In the genomic region with DNA sequence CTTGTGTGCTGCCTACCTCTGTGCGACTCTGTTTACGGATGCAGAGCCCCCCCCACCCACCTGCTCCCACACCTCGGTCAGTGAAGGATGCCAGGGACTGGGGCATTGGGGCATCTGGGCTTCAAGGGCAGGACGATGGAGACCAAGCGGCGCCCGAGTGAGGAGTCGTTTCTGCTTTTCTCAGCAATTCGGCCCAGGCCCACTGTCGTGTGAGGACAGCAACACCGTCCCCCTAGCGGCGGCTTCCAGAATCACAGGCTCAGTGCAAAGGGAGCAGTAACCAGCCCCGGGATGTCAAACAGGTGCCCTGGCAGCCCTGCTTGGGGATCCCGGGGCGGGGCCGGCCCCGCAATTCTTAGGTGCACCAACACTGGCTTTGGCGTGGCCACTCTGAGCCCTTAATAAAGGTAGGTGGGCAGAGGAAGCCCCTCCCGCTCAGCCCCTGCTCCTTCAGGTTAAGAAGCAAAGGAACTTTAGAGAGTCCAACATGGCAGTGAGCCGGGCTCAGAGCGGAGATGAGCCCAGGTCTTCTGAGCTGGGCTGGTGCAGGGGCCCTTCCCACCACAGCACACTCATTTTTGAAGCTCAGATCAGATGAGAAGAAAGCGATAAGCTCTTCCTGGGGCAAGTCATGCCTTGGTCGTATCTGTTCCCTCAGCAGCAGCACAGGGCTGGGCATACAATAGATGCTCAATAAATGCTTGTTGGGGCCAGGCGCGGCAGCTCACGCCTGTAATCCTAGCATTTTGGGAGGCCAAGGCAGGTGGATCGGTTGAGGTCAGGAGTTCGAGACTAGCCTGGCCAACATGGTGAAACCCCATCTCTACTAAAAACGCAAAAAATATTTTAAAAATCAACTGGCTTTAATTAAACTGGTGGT, we compare ENCODE assay signal across 8 cellular contexts. TPM values are rescaled to one million over a fixed set of nuclear protein-coding genes. Genes with fewer than 3 reads are reported as not detected.
DNase-seq lines count a peak whose midpoint lies in the region; FAIRE-seq and TF ChIP-seq lines count a peak whose summit lies in the region.
"Had no signal": no experiment of that assay in that cellular context is flagged by ENCODE, and none has a peak within 500 bp of the region (broad histone marks: within the 10 kb centered on the region; RNA-seq: fewer than 3 reads in every experiment).

No MANE protein-coding gene starts in this region.

- H3K27ac Mint-ChIP-seq in activated T-helper 2 cell treated with anti-CD3 and anti-CD28 coated beads, Interferon-gamma antibody, Interleukin-2, Interleukin-4, amounts not matched to agents 10 μg/mL and 5 μg/mL and 100 μg/mL, durations not matched to agents 14 hours and 24 hours and 36 hours = no peak overlapping the region

- H3K9me3 ChIP-seq in osteoblast (ENCODE audit: low read depth, low read length) (no peaks in the 10 kb centered on the region), tibial artery (no peaks in the 10 kb centered on the region)

- peaks cover 31% of the 10 kb centered on the region for H3K27me3 Mint-ChIP-seq in activated T-helper 2 cell treated with anti-CD3 and anti-CD28 coated beads, Interferon-gamma antibody, Interleukin-2, Interleukin-4, amounts not matched to agents 10 μg/mL and 5 μg/mL and 100 μg/mL, durations not matched to agents 14 hours and 24 hours and 36 hours (ENCODE audit: low read depth)

- TF ChIP-seq EP300 in Ishikawa (IDR thresholded peaks at IDR 0.05; ENCODE audit: borderline replicate concordance) = no peak

- peak; percentile 80 for TF ChIP-seq CTCF in GM10266 (IDR thresholded peaks at IDR 0.05; ENCODE audit: control insufficient read depth, insufficient read depth, low read depth, missing control alignments)
- peak; percentile 78 for TF ChIP-seq CTCF in osteoblast (IDR thresholded peaks at IDR 0.05; ENCODE audit: extremely low read depth, low read depth, low read length)
- peak; percentile 65 to 80 for TF ChIP-seq CTCF in tibial artery (IDR thresholded peaks at IDR 0.05)

- H3K9me3 Mint-ChIP-seq in activated T-helper 2 cell treated with anti-CD3 and anti-CD28 coated beads, Interferon-gamma antibody, Interleukin-2, Interleukin-4, amounts not matched to agents 10 μg/mL and 5 μg/mL and 100 μg/mL, durations not matched to agents 14 hours and 24 hours and 36 hours = no peaks in the 10 kb centered on the region

- H3K4me1 ChIP-seq in osteoblast (ENCODE audit: insufficient read depth, low read length) = no peaks in the 10 kb centered on the region
- H3K4me1 ChIP-seq in tibial artery = peaks cover 0 to 6% (median 2%) of the 10 kb centered on the region in 4 donors

- DNase-seq in GM10266 (ENCODE audit: extremely low spot score) = peak; percentile 83
- DNase-seq in RPMI8226 = peak; percentile 96
- DNase-seq in activated T-helper 2 cell treated with anti-CD3 and anti-CD28 coated beads, Interferon-gamma antibody, Interleukin-2, Interleukin-4, amounts not matched to agents 10 μg/mL and 5 μg/mL and 100 μg/mL, durations not matched to agents 14 hours and 24 hours and 36 hours (ENCODE audit: low spot score) = peak; percentile 69
- peak; percentile 54 to 83 for DNase-seq in frontal cortex (ENCODE audit: low spot score in 2 of 2)
- peak; percentile 97 for DNase-seq in osteoblast (ENCODE audit: insufficient read length, low spot score, missing footprints)
- peak; percentile 79 to 82 for DNase-seq in tibial artery

- H3K4me3 Mint-ChIP-seq in activated T-helper 2 cell treated with anti-CD3 and anti-CD28 coated beads, Interferon-gamma antibody, Interleukin-2, Interleukin-4, amounts not matched to agents 10 μg/mL and 5 μg/mL and 100 μg/mL, durations not matched to agents 14 hours and 24 hours and 36 hours (ENCODE audit: low read depth) = no peak overlapping the region

- H3K36me3 ChIP-seq in osteoblast (ENCODE audit: insufficient read depth, low read length) = no peaks in the 10 kb centered on the region
- no peaks in the 10 kb centered on the region for H3K36me3 ChIP-seq in tibial artery

- FAIRE-seq in frontal cortex (lab: Jason Lieb, UNC) = no peak

- peak; percentile 68 for TF ChIP-seq RAD21 in Ishikawa (IDR thresholded peaks at IDR 0.05; ENCODE audit: low read depth)

- H4K20me1 ChIP-seq in osteoblast (ENCODE audit: insufficient read depth, low read length) = no peaks in the 10 kb centered on the region

- H3K36me3 Mint-ChIP-seq in activated T-helper 2 cell treated with anti-CD3 and anti-CD28 coated beads, Interferon-gamma antibody, Interleukin-2, Interleukin-4, amounts not matched to agents 10 μg/mL and 5 μg/mL and 100 μg/mL, durations not matched to agents 14 hours and 24 hours and 36 hours (ENCODE audit: low read depth) = no peaks in the 10 kb centered on the region

- peak overlapping the region; percentile 35 for H2AFZ ChIP-seq in osteoblast (ENCODE audit: low read length)

- intact Hi-C loops in activated T-helper 2 cell treated with anti-CD3 and anti-CD28 coated beads, Interferon-gamma antibody, Interleukin-2, Interleukin-4, amounts not matched to agents 10 μg/mL and 5 μg/mL and 100 μg/mL, durations not matched to agents 14 hours and 24 hours and 36 hours (cut with micrococcal nuclease) = no loop called here
- intact Hi-C loops in tibial artery (cut with DNase I; ENCODE audit: low total_unique reads) = no loop called here

- H3K79me2 ChIP-seq in osteoblast (ENCODE audit: insufficient read depth, low read length) = no peaks in the 10 kb centered on the region

- H3K4me2 ChIP-seq in osteoblast (ENCODE audit: insufficient read depth, low read length) = no peak overlapping the region

- H3K4me3 ChIP-seq in osteoblast (ENCODE audit: insufficient read depth, low read length) (no peak overlapping the region), tibial artery (no peak overlapping the region)
- H3K4me3 ChIP-seq: skin epidermis had no signal

- peaks cover 17% of the 10 kb centered on the region for H3K4me1 Mint-ChIP-seq in activated T-helper 2 cell treated with anti-CD3 and anti-CD28 coated beads, Interferon-gamma antibody, Interleukin-2, Interleukin-4, amounts not matched to agents 10 μg/mL and 5 μg/mL and 100 μg/mL, durations not matched to agents 14 hours and 24 hours and 36 hours (ENCODE audit: low read depth)

- peaks cover 12% of the 10 kb centered on the region for H3K27me3 ChIP-seq in osteoblast (ENCODE audit: insufficient read depth, low read length)
- H3K27me3 ChIP-seq in tibial artery = peaks cover 0 to 32% of the 10 kb centered on the region in 2 donors

- H3K27ac ChIP-seq in osteoblast (ENCODE audit: low read depth, low read length) (no peak overlapping the region), tibial artery (no peak overlapping the region)
- H3K27ac ChIP-seq: skin epidermis had no signal

TF ChIP-seq in Ishikawa, 13 proteins besides CTCF, POLR2A, EP300 and RAD21:
- TF ChIP-seq TCF12 (IDR thresholded peaks at IDR 0.05; ENCODE audit: low read depth) (no peak), ZBTB7A (IDR thresholded peaks at IDR 0.05; ENCODE audit: low read depth) (no peak), TEAD4 (IDR thresholded peaks at IDR 0.05) (no peak), FOXM1 (IDR thresholded peaks at IDR 0.05; ENCODE audit: borderline replicate concordance, low read depth) (no peak), TAF1 (IDR thresholded peaks at IDR 0.05; ENCODE audit: low read depth) (no peak)
- TF ChIP-seq, protein P1, sequence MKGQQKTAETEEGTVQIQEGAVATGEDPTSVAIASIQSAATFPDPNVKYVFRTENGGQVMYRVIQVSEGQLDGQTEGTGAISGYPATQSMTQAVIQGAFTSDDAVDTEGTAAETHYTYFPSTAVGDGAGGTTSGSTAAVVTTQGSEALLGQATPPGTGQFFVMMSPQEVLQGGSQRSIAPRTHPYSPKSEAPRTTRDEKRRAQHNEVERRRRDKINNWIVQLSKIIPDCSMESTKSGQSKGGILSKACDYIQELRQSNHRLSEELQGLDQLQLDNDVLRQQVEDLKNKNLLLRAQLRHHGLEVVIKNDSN (IDR thresholded peaks at IDR 0.05) = no peak

RNA-seq across cellular contexts. Expression of gene TARDBP, which starts 51.3 kb away (rescaled TPM):
- 190 and 202 TPM in 2 replicates for total RNA-seq in activated T-helper 2 cell treated with anti-CD3 and anti-CD28 coated beads, Interferon-gamma antibody, Interleukin-2, Interleukin-4, amounts not matched to agents 10 μg/mL and 5 μg/mL and 100 μg/mL, durations not matched to agents 14 hours and 24 hours and 36 hours
- total RNA-seq in frontal cortex = 101 TPM
- 70.4 and 71.7 TPM in 2 replicates for total RNA-seq in osteoblast
